ENCODE assay signal across 14 cellular contexts in the genomic region with DNA sequence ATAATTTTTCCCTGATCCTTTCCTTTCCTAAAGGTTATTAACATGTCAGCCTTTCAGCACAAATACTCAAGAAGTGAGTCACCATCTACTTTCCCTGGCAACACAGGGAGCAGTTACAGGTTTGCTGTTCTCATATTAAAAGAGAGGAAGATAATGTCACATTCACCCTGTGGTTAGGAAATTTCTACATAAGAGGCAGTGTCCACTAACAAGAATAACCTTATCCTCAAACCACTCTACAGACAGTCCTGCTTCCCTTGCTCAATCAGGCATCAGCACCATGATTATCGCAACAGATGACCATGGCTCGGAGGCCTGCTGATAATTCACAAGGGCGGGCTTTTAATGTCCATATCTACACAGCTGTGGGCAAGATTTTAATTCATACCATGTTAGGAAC. TPM values are rescaled to one million over a fixed set of nuclear protein-coding genes. Genes with fewer than 3 reads are reported as not detected.
DNase-seq lines count a peak whose midpoint lies in the region; ATAC-seq and TF ChIP-seq lines count a peak whose summit lies in the region.
"Had no signal": no experiment of that assay in that cellular context is flagged by ENCODE, and none has a peak within 500 bp of the region (broad histone marks: within the 10 kb centered on the region; RNA-seq: fewer than 3 reads in every experiment).

No MANE protein-coding gene starts in this region.

- POLR2A ChIA-PET in PC-3 (lab: Charles Lee; ENCODE audit: unreplicated experiment) = no interaction called here

- intact Hi-C loops in PC-3 (cut with micrococcal nuclease) = no loop called here

- no peak overlapping the region for H2AFZ ChIP-seq in PC-3 (ENCODE audit: low read length)

- H3F3A ChIP-seq in PC-3 (ENCODE audit: low read length, unreplicated experiment) = no peaks in the 10 kb centered on the region

- H3K9ac ChIP-seq in PC-3 (ENCODE audit: low read length) = no peak overlapping the region

- H4K20me1 ChIP-seq in PC-3 (ENCODE audit: low read length) = no peaks in the 10 kb centered on the region

- H3K4me3 ChIP-seq in PC-3 (ENCODE audit: low read length) = no peak overlapping the region

- H3K4me2 ChIP-seq in PC-3 (ENCODE audit: low read length) = no peak overlapping the region

- ATAC-seq in PC-3 (peak; percentile 92), omental fat pad (ENCODE audit: low FRiP score) (peak; percentile 88), HG03460 (IDR thresholded peaks at IDR 0.05; ENCODE audit: unreplicated experiment) (no peak), GM19023 (IDR thresholded peaks at IDR 0.05; ENCODE audit: unreplicated experiment) (no peak), HG02870 (IDR thresholded peaks at IDR 0.05; ENCODE audit: unreplicated experiment) (no peak)

- DNase-seq in Daoy (ENCODE audit: low read depth) (peak; percentile 40), PC-3 (peak; percentile 77), fibroblast of gingiva (ENCODE audit: low read depth) (peak; percentile 73), omental fat pad (ENCODE audit: low spot score) (no peak)
- no peak for DNase-seq in stimulated activated CD8-positive, alpha-beta memory T cell treated with anti-CD3 and anti-CD28 coated beads, Interleukin-4, amount 100 ng/mL, for 48 hours
- DNase-seq: activated CD4-positive, alpha-beta T cell treated with anti-CD3 and anti-CD28 coated beads, Interleukin-2, amount 10 ng/mL, durations not matched to agents 24 days and 14 days; activated gamma-delta T cell; CD4-positive, alpha-beta T cell; cortex of kidney; NCI-H1105 treated with DMSO at 0.1 percent for 48 hours; SW 1271 had no signal

- H3K4me1 ChIP-seq in PC-3 (ENCODE audit: insufficient read depth, low read length) = peaks cover 10% of the 10 kb centered on the region

- TF ChIP-seq CTCF in PC-3 (conservative IDR thresholded peaks at IDR 0.05; ENCODE audit: low read depth, low read length) (no peak), omental fat pad (IDR thresholded peaks at IDR 0.05) (no peak)

- CTCF ChIA-PET in PC-3 (lab: Charles Lee) = no interaction called here

- H3K9me3 ChIP-seq in PC-3 (ENCODE audit: low read length) = no peaks in the 10 kb centered on the region

- no peak overlapping the region; the same call in 1 of the 2 replicates for H3K27ac ChIP-seq in PC-3 (ENCODE audit: low read length)

- no peaks in the 10 kb centered on the region for H3K79me2 ChIP-seq in PC-3 (ENCODE audit: low read length)

- no TSS peak for BruUV-seq in PC-3 (replicated peaks; lab: Mats Ljungman, UMichigan)

- no peaks in the 10 kb centered on the region for H3K9me2 ChIP-seq in PC-3 (replicated peaks; ENCODE audit: low read length)

- peaks cover 22% of the 10 kb centered on the region for H3K27me3 ChIP-seq in PC-3 (ENCODE audit: low read length)

- no peaks in the 10 kb centered on the region for H3K36me3 ChIP-seq in PC-3 (ENCODE audit: low read depth, low read length)

RNA-seq across cellular contexts. Expression of a gene that starts 30.9 kb away (rescaled TPM):
- total RNA-seq in Daoy (2014; rRNA removed; shearing (Covaris generic)) = 1.9 and 2.4 TPM in 2 replicates
- total RNA-seq in PC-3 (2014; rRNA removed) = 0.55 and 0.58 TPM in 2 replicates
- 10 to 100 TPM in 3 of 4 donors, 1 to 10 TPM in 1; 9.8 to 40.1 (median 15.6) TPM for total RNA-seq in omental fat pad
- total RNA-seq: activated CD4-positive, alpha-beta T cell treated with anti-CD3 and anti-CD28 coated beads, Interleukin-2, amount 10 ng/mL, durations not matched to agents 24 days and 14 days; CD4-positive, alpha-beta T cell had no signal

Comparison
In these comparisons a context has a peak if more than half of its experiments do, and no peak if none do; other contexts are left out.
1. DNase-seq: peak in Daoy (single experiment), PC-3 (single experiment) and fibroblast of gingiva (single experiment); none in omental fat pad (single experiment) and stimulated activated CD8-positive, alpha-beta memory T cell treated with anti-CD3 and anti-CD28 coated beads, Interleukin-4, amount 100 ng/mL, for 48 hours (single experiment).
2. ATAC-seq: peak in PC-3 (single experiment) and omental fat pad (single experiment); none in HG03460 (single experiment), GM19023 (single experiment) and HG02870 (single experiment).